ENCODE assay signal across 16 cellular contexts in the genomic region with DNA sequence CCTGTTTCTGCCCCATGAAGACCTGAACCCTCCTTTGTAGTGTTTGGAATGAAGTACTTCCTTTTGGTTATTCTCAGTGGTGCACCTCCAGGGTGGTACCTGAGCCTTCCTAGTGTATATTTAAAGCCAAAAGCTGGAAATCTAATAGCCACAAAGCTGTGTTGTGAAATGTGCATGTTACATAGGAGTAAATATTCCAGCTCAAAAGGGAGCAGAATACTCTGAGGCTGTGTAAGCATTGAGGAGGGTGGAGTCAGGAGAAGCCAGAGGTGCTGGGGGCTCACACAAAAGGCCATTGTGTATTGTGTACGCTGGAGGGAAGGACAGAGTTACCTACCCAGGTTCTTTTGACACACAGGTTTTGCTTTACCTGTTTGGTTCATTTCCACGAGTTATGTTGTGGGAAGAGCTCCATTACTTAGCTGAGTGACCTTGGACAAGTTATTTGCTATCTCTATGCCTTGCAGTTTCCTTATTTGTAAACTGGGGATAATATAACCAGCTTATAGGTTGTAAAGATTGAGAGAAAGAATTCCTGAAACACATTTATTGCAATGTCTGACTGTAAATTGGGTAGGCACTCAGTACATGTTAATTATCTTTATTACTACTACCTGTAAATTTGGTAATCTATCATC. TPM values are rescaled to one million over a fixed set of nuclear protein-coding genes. Genes with fewer than 3 reads are reported as not detected.
"Had no signal": no experiment of that assay in that cellular context is flagged by ENCODE, and none has a peak within 500 bp of the region (broad histone marks: within the 10 kb centered on the region; RNA-seq: fewer than 3 reads in every experiment).

No MANE protein-coding gene starts in this region.

- DNase-seq: activated CD4-positive, alpha-beta T cell treated with anti-CD3 and anti-CD28 coated beads for 36 hours; activated CD4-positive, alpha-beta T cell treated with anti-CD3 and anti-CD28 coated beads, Interleukin-2, amount 50 U/mL, for 48 hours; foreskin fibroblast; lower lobe of right lung; nucleus accumbens; stimulated activated CD4-positive, alpha-beta T cell treated with anti-CD3 and anti-CD28 coated beads, Interleukin-1b, Interleukin-23, amount 100 ng/mL, for 48 hours; stimulated activated CD8-positive, alpha-beta memory T cell treated with anti-CD3 and anti-CD28 coated beads, Interleukin-4, amount 100 ng/mL, for 48 hours; stimulated activated naive CD4-positive, alpha-beta T cell treated with Interleukin-2 at 50 U/mL for 16 hours; thyroid gland had no signal

- ATAC-seq: activated CD4-positive, alpha-beta T cell treated with anti-CD3 and anti-CD28 coated beads for 36 hours; lower lobe of right lung had no signal

- H3K27ac ChIP-seq: lower lobe of right lung, thyroid gland had no signal

- H3K9me3 Mint-ChIP-seq: nephron; T-helper 2 cell treated with Interferon-gamma antibody and Interleukin-4, amounts not matched to agents 5 μg/mL and 100 μg/mL, for 36 hours had no signal

- H3K4me3 ChIP-seq: lower lobe of right lung, thyroid gland had no signal

- H3K4me3 Mint-ChIP-seq: activated CD4-positive, alpha-beta T cell treated with anti-CD3 and anti-CD28 coated beads for 36 hours; activated naive CD8-positive, alpha-beta T cell; nephron; T-helper 2 cell treated with Interferon-gamma antibody and Interleukin-4, amounts not matched to agents 5 μg/mL and 100 μg/mL, for 36 hours had no signal

- H3K36me3 Mint-ChIP-seq: activated naive CD8-positive, alpha-beta T cell had no signal

- H3K4me1 Mint-ChIP-seq: nephron had no signal

- H3K27ac Mint-ChIP-seq: activated CD4-positive, alpha-beta T cell treated with anti-CD3 and anti-CD28 coated beads for 36 hours; activated naive CD8-positive, alpha-beta T cell; nephron; T-helper 2 cell treated with Interferon-gamma antibody and Interleukin-4, amounts not matched to agents 5 μg/mL and 100 μg/mL, for 36 hours had no signal

RNA-seq across cellular contexts. Expression of gene GPR171, which starts 24.7 kb away (rescaled TPM):
- total RNA-seq: cerebellum, dermis microvascular lymphatic vessel endothelial cell, glomerular endothelial cell, renal cortical epithelial cell had no signal
